Comparison of ENCODE assay signal across 18 cellular contexts in genomic region chr17:38539386-38539785, GRCh38.
DNase-seq lines count a peak whose midpoint lies in the region; ATAC-seq and TF ChIP-seq lines count a peak whose summit lies in the region.
"Had no signal": no experiment of that assay in that cellular context is flagged by ENCODE, and none has a peak within 500 bp of the region (broad histone marks: within the 10 kb centered on the region; RNA-seq: fewer than 3 reads in every experiment).

No MANE protein-coding gene starts in this region.

- no peak for TF ChIP-seq CTCF in upper lobe of right lung (IDR thresholded peaks at IDR 0.05)

- intact Hi-C loops in upper lobe of right lung (cut with DNase I): no loop called here

- H3K9me3 ChIP-seq in upper lobe of right lung: no peaks in the 10 kb centered on the region
- H3K9me3 ChIP-seq: Caco-2, heart left ventricle, SK-N-SH had no signal

- no peak overlapping the region for H3K4me3 ChIP-seq in upper lobe of right lung
- H3K4me3 ChIP-seq: heart left ventricle had no signal

- no peak for ATAC-seq in upper lobe of right lung
- ATAC-seq: activated CD8-positive, alpha-beta T cell treated with anti-CD3 and anti-CD28 coated beads for 36 hours; heart left ventricle had no signal

- in situ Hi-C loops in ACHN (cut with HindIII; ENCODE audit: low pct_ligation_motif_present, low pct_unique_long_range_greater_than_20kb, low sequenced_read_pairs): no loop called here

- H3K27me3 ChIP-seq in upper lobe of right lung: peaks cover 23% of the 10 kb centered on the region

- no peaks in the 10 kb centered on the region for H3K4me1 ChIP-seq in upper lobe of right lung
- H3K4me1 ChIP-seq: Caco-2, heart left ventricle had no signal

- DNase-seq in DMS153 treated with DMSO at 0.1 percent for 48 hours (lab: John Stamatoyannopoulos, UW; ENCODE audit: unreplicated experiment) (peak; percentile 32), NCI-H1417 treated with DMSO at 0.1 percent for 48 hours (lab: John Stamatoyannopoulos, UW) (peak; percentile 14), NCI-H510A (lab: John Stamatoyannopoulos, UW) (peak; percentile 80), myocyte (ENCODE audit: low read depth) (peak; percentile 31), upper lobe of right lung (no peak), ACHN (no peak)
- DNase-seq in activated CD4-positive, alpha-beta T cell treated with anti-CD3 and anti-CD28 coated beads, Interleukin-2, amount 50 U/mL, for 48 hours: no peak
- DNase-seq: activated B cell treated with CpG ODN at 0.5 μM for 24 hours; activated CD8-positive, alpha-beta T cell treated with anti-CD3 and anti-CD28 coated beads for 36 hours; activated naive CD4-positive, alpha-beta T cell treated with anti-CD3 and anti-CD28 coated beads for 36 hours; anterior cingulate cortex; Caco-2; SK-N-SH; stimulated activated CD4-positive, alpha-beta T cell treated with anti-CD3 and anti-CD28 coated beads, Interleukin-4, amount 100 ng/mL, for 24 hours; T-helper 9 cell; trophoblast cell had no signal

- H3K36me3 ChIP-seq in upper lobe of right lung: no peaks in the 10 kb centered on the region
- H3K36me3 ChIP-seq: heart left ventricle had no signal

- no peak overlapping the region for H3K27ac ChIP-seq in upper lobe of right lung
- H3K27ac ChIP-seq: heart left ventricle, HL-60 had no signal

Comparison
In these comparisons a context has a peak if more than half of its experiments do, and no peak if none do; other contexts are left out.
1. DNase-seq: peak in DMS153 treated with DMSO at 0.1 percent for 48 hours (single experiment), NCI-H1417 treated with DMSO at 0.1 percent for 48 hours (single experiment), NCI-H510A (single experiment) and myocyte (single experiment); none in upper lobe of right lung (single experiment), ACHN (single experiment) and activated CD4-positive, alpha-beta T cell treated with anti-CD3 and anti-CD28 coated beads, Interleukin-2, amount 50 U/mL, for 48 hours (0 of 2).